20 cellular contexts compared by ENCODE assay signal in genomic region chr12:130090564-130090963, GRCh38.
DNase-seq lines count a peak whose midpoint lies in the region; ATAC-seq, FAIRE-seq and TF ChIP-seq lines count a peak whose summit lies in the region.
"Had no signal": no experiment of that assay in that cellular context is flagged by ENCODE, and none has a peak within 500 bp of the region (broad histone marks: within the 10 kb centered on the region; RNA-seq: fewer than 3 reads in every experiment).

No MANE protein-coding gene starts in this region.

- H3K27me3 ChIP-seq in foreskin keratinocyte: no peaks in the 10 kb centered on the region

- ATAC-seq in foreskin keratinocyte (peak; percentile 12), HG02678 (IDR thresholded peaks at IDR 0.05; ENCODE audit: unreplicated experiment) (no peak)

- DNase-seq in HTR-8/SVneo (ENCODE audit: insufficient read length, low spot score): no peak
- DNase-seq in LHCN-M2 (ENCODE audit: low read depth): peak; percentile 1
- no peak for DNase-seq in foreskin keratinocyte
- DNase-seq in myocyte (ENCODE audit: low read depth): peak; percentile 0
- DNase-seq in stimulated activated CD4-positive, alpha-beta T cell treated with anti-CD3 and anti-CD28 coated beads, Interleukin-1b, Interleukin-23, amount 100 ng/mL, for 48 hours: no peak
- DNase-seq in NCI-H510A (lab: John Stamatoyannopoulos, UW): no peak
- DNase-seq: C1 segment of cervical spinal cord; Calu3; CD4-positive, alpha-beta memory T cell; COR-L47; DMS79; EL; GDM1; GM23248; H7; HCEC 1CT had no signal

- H3K27ac ChIP-seq in foreskin keratinocyte: no peak overlapping the region
- H3K27ac ChIP-seq: GM23248 had no signal

- FAIRE-seq in HTR-8/SVneo (lab: Jason Lieb, UNC): peak; percentile 4
- FAIRE-seq: GM12891, GM18507, H1 had no signal

- H3K4me1 ChIP-seq in foreskin keratinocyte: no peaks in the 10 kb centered on the region

- no peak for TF ChIP-seq CTCF in foreskin keratinocyte (conservative IDR thresholded peaks at IDR 0.05)

Comparison
In these comparisons a context has a peak if more than half of its experiments do, and no peak if none do; other contexts are left out.
1. DNase-seq: peak in LHCN-M2 (single experiment) and myocyte (single experiment); none in HTR-8/SVneo (single experiment), foreskin keratinocyte (0 of 2), stimulated activated CD4-positive, alpha-beta T cell treated with anti-CD3 and anti-CD28 coated beads, Interleukin-1b, Interleukin-23, amount 100 ng/mL, for 48 hours (single experiment) and NCI-H510A (single experiment).